In genomic region chr12:21998295-21998694, GRCh38 we compare ENCODE assay signal across 7 cellular contexts. TPM values are rescaled to one million over a fixed set of nuclear protein-coding genes. Genes with fewer than 3 reads are reported as not detected.
"Had no signal": no experiment of that assay in that cellular context is flagged by ENCODE, and none has a peak within 500 bp of the region (broad histone marks: within the 10 kb centered on the region; RNA-seq: fewer than 3 reads in every experiment).

No MANE protein-coding gene starts in this region.

- DNase-seq: IMR-90, KBM-7 had no signal

- H3K4me3 Mint-ChIP-seq: IgD-negative memory B cell had no signal

- FAIRE-seq: HepG2, HTR-8/SVneo had no signal

- H3K9me3 Mint-ChIP-seq: IgD-negative memory B cell had no signal

- H3K27ac ChIP-seq: HL-60 had no signal

- H3K4me1 Mint-ChIP-seq: IgD-negative memory B cell had no signal

- H3K36me3 Mint-ChIP-seq: IgD-negative memory B cell had no signal

- H3K27ac Mint-ChIP-seq: IgD-negative memory B cell had no signal

- ATAC-seq: HepG2 had no signal

RNA-seq across cellular contexts. Expression of gene ABCC9, which starts 57.1 kb away (rescaled TPM):
- total RNA-seq: HepG2, HT-29 had no signal
- polyA plus RNA-seq: HepG2, IgD-negative memory B cell had no signal
